12 cellular contexts compared by ENCODE assay signal in genomic region chr1:74586253-74586897, GRCh38.
A peak's percentile ranks its signal among the peaks of the same experiment; 100 is the strongest.
DNase-seq lines count a peak whose midpoint lies in the region; ATAC-seq and FAIRE-seq lines count a peak whose summit lies in the region.
"Had no signal": no experiment of that assay in that cellular context is flagged by ENCODE, and none has a peak within 500 bp of the region (broad histone marks: within the 10 kb centered on the region; RNA-seq: fewer than 3 reads in every experiment).

No MANE protein-coding gene starts in this region.

- peaks cover 6% of the 10 kb centered on the region for H3K27me3 Mint-ChIP-seq in activated naive CD8-positive, alpha-beta T cell treated with anti-CD3 and anti-CD28 coated beads, Interleukin-2, amount 10 ng/mL, durations not matched to agents 7 days and 5 days
- peaks cover 7% of the 10 kb centered on the region for H3K27me3 Mint-ChIP-seq in activated naive CD8-positive, alpha-beta T cell treated with anti-CD3 and anti-CD28 coated beads for 36 hours
- H3K27me3 Mint-ChIP-seq in stimulated activated memory B cell treated with anti-CD40 and anti-IgM and Interleukin-4, amounts not matched to agents 10 μg/mL and 1 μg/mL and 100 μg/mL, for 72 hours = no peaks in the 10 kb centered on the region

- peak overlapping the region; percentile 67 for H3K4me3 Mint-ChIP-seq in activated naive CD8-positive, alpha-beta T cell treated with anti-CD3 and anti-CD28 coated beads, Interleukin-2, amount 10 ng/mL, durations not matched to agents 7 days and 5 days
- no peak overlapping the region for H3K4me3 Mint-ChIP-seq in activated naive CD8-positive, alpha-beta T cell treated with anti-CD3 and anti-CD28 coated beads for 36 hours
- peak overlapping the region; percentile 58 for H3K4me3 Mint-ChIP-seq in stimulated activated memory B cell treated with anti-CD40 and anti-IgM and Interleukin-4, amounts not matched to agents 10 μg/mL and 1 μg/mL and 100 μg/mL, for 72 hours

- no peaks in the 10 kb centered on the region for H3K9me3 Mint-ChIP-seq in activated naive CD8-positive, alpha-beta T cell treated with anti-CD3 and anti-CD28 coated beads, Interleukin-2, amount 10 ng/mL, durations not matched to agents 7 days and 5 days
- H3K9me3 Mint-ChIP-seq in activated naive CD8-positive, alpha-beta T cell treated with anti-CD3 and anti-CD28 coated beads for 36 hours = no peaks in the 10 kb centered on the region
- H3K9me3 Mint-ChIP-seq in stimulated activated memory B cell treated with anti-CD40 and anti-IgM and Interleukin-4, amounts not matched to agents 10 μg/mL and 1 μg/mL and 100 μg/mL, for 72 hours = no peaks in the 10 kb centered on the region
- H3K9me3 Mint-ChIP-seq: naive B cell had no signal

- no peaks in the 10 kb centered on the region for H3K9me3 ChIP-seq in MG63
- H3K9me3 ChIP-seq: HAP-1 had no signal

- POLR2A ChIA-PET in activated naive CD8-positive, alpha-beta T cell treated with anti-CD3 and anti-CD28 coated beads, Interleukin-2, amount 10 ng/mL, durations not matched to agents 7 days and 5 days (lab: Charles Lee) = no interaction called here

- FAIRE-seq in endometrium (lab: Jason Lieb, UNC) = peak; percentile 79

- no peaks in the 10 kb centered on the region for H3K36me3 ChIP-seq in MG63
- H3K36me3 ChIP-seq: HAP-1 had no signal

- H3K36me3 Mint-ChIP-seq in activated naive CD8-positive, alpha-beta T cell treated with anti-CD3 and anti-CD28 coated beads, Interleukin-2, amount 10 ng/mL, durations not matched to agents 7 days and 5 days = no peaks in the 10 kb centered on the region
- no peaks in the 10 kb centered on the region for H3K36me3 Mint-ChIP-seq in activated naive CD8-positive, alpha-beta T cell treated with anti-CD3 and anti-CD28 coated beads for 36 hours
- no peaks in the 10 kb centered on the region for H3K36me3 Mint-ChIP-seq in stimulated activated memory B cell treated with anti-CD40 and anti-IgM and Interleukin-4, amounts not matched to agents 10 μg/mL and 1 μg/mL and 100 μg/mL, for 72 hours
- H3K36me3 Mint-ChIP-seq: naive B cell had no signal

- DNase-seq in activated naive CD8-positive, alpha-beta T cell treated with anti-CD3 and anti-CD28 coated beads, Interleukin-2, amount 10 ng/mL, durations not matched to agents 7 days and 5 days = no peak
- DNase-seq in activated naive CD8-positive, alpha-beta T cell treated with anti-CD3 and anti-CD28 coated beads for 36 hours = no peak
- DNase-seq in MG63 (no peak), NCI-H1436 (lab: John Stamatoyannopoulos, UW) (no peak)
- DNase-seq in effector CD4-positive, alpha-beta T cell = no peak
- DNase-seq: activated naive CD4-positive, alpha-beta T cell treated with Interleukin-2 at 50 U/mL for 16 hours; C1 segment of cervical spinal cord; naive B cell had no signal

- H3K27ac Mint-ChIP-seq in activated naive CD8-positive, alpha-beta T cell treated with anti-CD3 and anti-CD28 coated beads, Interleukin-2, amount 10 ng/mL, durations not matched to agents 7 days and 5 days = no peak overlapping the region
- no peak overlapping the region for H3K27ac Mint-ChIP-seq in activated naive CD8-positive, alpha-beta T cell treated with anti-CD3 and anti-CD28 coated beads for 36 hours
- H3K27ac Mint-ChIP-seq in stimulated activated memory B cell treated with anti-CD40 and anti-IgM and Interleukin-4, amounts not matched to agents 10 μg/mL and 1 μg/mL and 100 μg/mL, for 72 hours = no peak overlapping the region
- H3K27ac Mint-ChIP-seq: naive B cell had no signal

- peaks cover 3% of the 10 kb centered on the region for H3K4me1 Mint-ChIP-seq in activated naive CD8-positive, alpha-beta T cell treated with anti-CD3 and anti-CD28 coated beads, Interleukin-2, amount 10 ng/mL, durations not matched to agents 7 days and 5 days
- no peaks in the 10 kb centered on the region for H3K4me1 Mint-ChIP-seq in activated naive CD8-positive, alpha-beta T cell treated with anti-CD3 and anti-CD28 coated beads for 36 hours
- peaks cover 8% of the 10 kb centered on the region for H3K4me1 Mint-ChIP-seq in stimulated activated memory B cell treated with anti-CD40 and anti-IgM and Interleukin-4, amounts not matched to agents 10 μg/mL and 1 μg/mL and 100 μg/mL, for 72 hours
- H3K4me1 Mint-ChIP-seq: naive B cell had no signal

- H3K27me3 ChIP-seq in MG63 = no peaks in the 10 kb centered on the region

- no peak for ATAC-seq in activated naive CD8-positive, alpha-beta T cell treated with anti-CD3 and anti-CD28 coated beads, Interleukin-2, amount 10 ng/mL, durations not matched to agents 7 days and 5 days (ENCODE audit: low read depth)
- no peak for ATAC-seq in stimulated activated memory B cell treated with anti-CD40 and anti-IgM and Interleukin-4, amounts not matched to agents 10 μg/mL and 1 μg/mL and 100 μg/mL, for 72 hours
- ATAC-seq in GM21737 (IDR thresholded peaks at IDR 0.05; ENCODE audit: unreplicated experiment) = no peak

- peak overlapping the region; percentile 24 for H3K4me3 ChIP-seq in MG63
- H3K4me3 ChIP-seq: HAP-1 had no signal
